ENCODE assay signal across 8 cellular contexts in the genomic region with DNA sequence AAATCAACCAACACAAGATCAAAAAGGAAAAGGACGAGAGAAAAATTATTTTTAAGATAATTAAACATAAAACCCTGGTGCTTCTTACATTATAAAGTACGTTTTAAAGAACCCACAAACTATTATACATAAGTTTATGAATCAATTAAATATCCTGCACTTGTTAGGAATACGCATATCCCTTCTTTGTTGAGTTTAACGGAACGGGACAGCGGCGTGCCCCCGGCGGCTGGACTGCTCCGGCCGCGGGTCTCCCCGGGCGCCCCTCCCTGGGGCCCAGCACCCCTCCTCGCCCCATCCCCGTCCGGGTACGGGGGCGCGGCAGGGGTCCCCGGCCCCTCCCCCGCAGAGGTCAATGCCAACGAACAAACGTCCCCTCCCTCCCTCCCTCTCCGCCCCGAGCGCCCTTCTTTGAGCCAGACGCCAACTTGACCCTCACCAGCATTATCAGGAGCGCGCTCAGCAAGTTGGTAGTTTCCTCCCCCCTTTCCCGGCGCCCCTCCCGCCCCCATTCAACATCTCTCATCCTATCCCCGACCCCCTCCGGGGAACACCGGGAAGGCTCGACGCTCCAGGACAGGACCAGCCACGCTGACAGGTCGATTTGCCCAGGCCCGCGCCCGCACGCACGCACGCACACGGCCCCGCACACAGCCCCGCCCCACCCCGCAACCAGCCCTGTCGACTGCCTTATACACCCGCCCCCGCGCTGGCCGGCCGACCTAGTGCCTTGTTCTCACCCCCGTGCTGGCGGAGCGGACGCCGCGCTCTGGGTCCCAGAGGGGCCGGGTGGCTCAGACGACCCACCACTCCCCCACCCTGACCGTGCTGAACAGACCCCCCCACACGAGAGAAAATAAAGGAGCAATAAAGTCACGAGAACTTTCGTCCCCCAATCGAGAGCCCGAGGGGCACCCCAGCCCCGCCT. TPM values are rescaled to one million over a fixed set of nuclear protein-coding genes. Genes with fewer than 3 reads are reported as not detected.
DNase-seq lines count a peak whose midpoint lies in the region; ATAC-seq, FAIRE-seq and TF ChIP-seq lines count a peak whose summit lies in the region.

No MANE protein-coding gene starts in this region.

- peaks cover 56% of the 10 kb centered on the region for H3K4me1 Mint-ChIP-seq in activated T-cell treated with anti-CD3 and anti-CD28 coated beads, Interleukin-2, amount 50 U/mL, for 24 hours (ENCODE audit: low read depth)
- peaks cover 41% of the 10 kb centered on the region for H3K4me1 Mint-ChIP-seq in activated naive CD8-positive, alpha-beta T cell treated with anti-CD3 and anti-CD28 coated beads for 36 hours

- H3K27ac Mint-ChIP-seq in activated T-cell treated with anti-CD3 and anti-CD28 coated beads, Interleukin-2, amount 50 U/mL, for 24 hours = peak overlapping the region; percentile 73
- H3K27ac Mint-ChIP-seq in activated naive CD8-positive, alpha-beta T cell treated with anti-CD3 and anti-CD28 coated beads for 36 hours = peak overlapping the region; percentile 7

- intact Hi-C loops in lower lobe of right lung (cut with DNase I) = no loop called here

- peaks cover 3% of the 10 kb centered on the region for H3K9me3 Mint-ChIP-seq in activated T-cell treated with anti-CD3 and anti-CD28 coated beads, Interleukin-2, amount 50 U/mL, for 24 hours
- peaks cover 4% of the 10 kb centered on the region for H3K9me3 Mint-ChIP-seq in activated naive CD8-positive, alpha-beta T cell treated with anti-CD3 and anti-CD28 coated beads for 36 hours

- H3K4me1 ChIP-seq in lower lobe of right lung = peaks cover 91% of the 10 kb centered on the region
- H3K4me1 ChIP-seq in upper lobe of left lung = peaks cover 67 to 97% (median 85%) of the 10 kb centered on the region in 4 donors

- WGBS in upper lobe of left lung, 2 donors = 20 to 27% methylated on average over 35 to 45 of the region's 71 CpGs

- H3K27ac ChIP-seq in lower lobe of right lung = peak overlapping the region; percentile 96
- H3K27ac ChIP-seq in upper lobe of left lung = peak overlapping the region; percentile 92 to 98 (median 95)

- TF ChIP-seq POLR2A in upper lobe of left lung (IDR thresholded peaks at IDR 0.05) = no peak

- DNase-seq in activated T-cell treated with anti-CD3 and anti-CD28 coated beads, Interleukin-2, amount 50 U/mL, for 24 hours = no peak
- no peak for DNase-seq in activated T-cell treated with anti-CD3 and anti-CD28 coated beads, Interleukin-2, amount 50 U/mL, for 1 hour
- no peak for DNase-seq in activated naive CD8-positive, alpha-beta T cell treated with anti-CD3 and anti-CD28 coated beads for 36 hours
- peak; percentile 85 for DNase-seq in lower lobe of right lung
- peak; percentile 62 to 93 for DNase-seq in upper lobe of left lung
- DNase-seq in NCI-H446 treated with DMSO at 0.1 percent for 48 hours (lab: John Stamatoyannopoulos, UW) = no peak
- no peak for DNase-seq in GM19239 (ENCODE audit: insufficient read length, low spot score)
- no peak for DNase-seq in HuH-7 (ENCODE audit: low spot score)

- ATAC-seq in lower lobe of right lung = peak in 1 of 2 donors; percentile 0
- ATAC-seq in upper lobe of left lung (ENCODE audit: low FRiP score in 2 of 2) = peak in 1 of 2 donors; percentile 1

- TF ChIP-seq CTCF in lower lobe of right lung (IDR thresholded peaks at IDR 0.05) (no peak), upper lobe of left lung (IDR thresholded peaks at IDR 0.05) (no peak)

- H3K9me3 ChIP-seq in lower lobe of right lung (no peaks in the 10 kb centered on the region), upper lobe of left lung (no peaks in the 10 kb centered on the region)

- H3K4me3 ChIP-seq in lower lobe of right lung (peak overlapping the region; percentile 57), upper lobe of left lung (peak overlapping the region in 3 of 4 donors; percentile 34 to 59 (median 55))

- no peak for FAIRE-seq in GM19239 (lab: Jason Lieb, UNC)

- H3K4me3 Mint-ChIP-seq in activated T-cell treated with anti-CD3 and anti-CD28 coated beads, Interleukin-2, amount 50 U/mL, for 24 hours = peak overlapping the region; percentile 44
- H3K4me3 Mint-ChIP-seq in activated naive CD8-positive, alpha-beta T cell treated with anti-CD3 and anti-CD28 coated beads for 36 hours = peak overlapping the region; percentile 59

- H3K27me3 Mint-ChIP-seq in activated T-cell treated with anti-CD3 and anti-CD28 coated beads, Interleukin-2, amount 50 U/mL, for 24 hours = peaks cover 42% of the 10 kb centered on the region
- peaks cover 52% of the 10 kb centered on the region for H3K27me3 Mint-ChIP-seq in activated naive CD8-positive, alpha-beta T cell treated with anti-CD3 and anti-CD28 coated beads for 36 hours

- TF ChIP-seq EP300 in upper lobe of left lung (IDR thresholded peaks at IDR 0.05) = no peak

- H3K36me3 ChIP-seq in lower lobe of right lung (peaks cover 24% of the 10 kb centered on the region), upper lobe of left lung (peaks cover 0 to 15% (median 7%) of the 10 kb centered on the region in 4 donors)

- H3K36me3 Mint-ChIP-seq in activated T-cell treated with anti-CD3 and anti-CD28 coated beads, Interleukin-2, amount 50 U/mL, for 24 hours (ENCODE audit: low read depth) = peaks cover 7% of the 10 kb centered on the region
- H3K36me3 Mint-ChIP-seq in activated naive CD8-positive, alpha-beta T cell treated with anti-CD3 and anti-CD28 coated beads for 36 hours = peaks cover 7% of the 10 kb centered on the region

- H3K27me3 ChIP-seq in lower lobe of right lung (ENCODE audit: low read depth) (no peaks in the 10 kb centered on the region), upper lobe of left lung (no peaks in the 10 kb centered on the region)

RNA-seq across cellular contexts. Expression of gene LYL1, which starts 5.1 kb away (rescaled TPM):
- 1 to 10 TPM; 2.6 to 2.9 TPM for total RNA-seq in activated naive CD8-positive, alpha-beta T cell treated with anti-CD3 and anti-CD28 coated beads for 36 hours
- total RNA-seq in lower lobe of right lung (27.2 TPM), upper lobe of left lung (10 to 100 TPM; 22.6 to 55.5 (median 31.4) TPM)

RNA-seq across cellular contexts. Expression of gene TRMT1, which starts 18.9 kb away (rescaled TPM):
- total RNA-seq in activated naive CD8-positive, alpha-beta T cell treated with anti-CD3 and anti-CD28 coated beads for 36 hours = 100 to 1,000 TPM; 114 TPM
- 29.3 TPM for total RNA-seq in lower lobe of right lung
- 10 to 100 TPM; 27.2 to 92.2 (median 33.1) TPM for total RNA-seq in upper lobe of left lung

RNA-seq across cellular contexts. Expression of gene NACC1, which starts 20.5 kb away (rescaled TPM):
- total RNA-seq in activated naive CD8-positive, alpha-beta T cell treated with anti-CD3 and anti-CD28 coated beads for 36 hours = 10 to 100 TPM; 81.2 to 83.8 TPM
- 35.2 TPM for total RNA-seq in lower lobe of right lung
- 10 to 100 TPM; 22.0 to 96.1 (median 55.7) TPM for total RNA-seq in upper lobe of left lung

RNA-seq across cellular contexts. Expression of gene STX10, which starts 52.6 kb away (rescaled TPM):
- total RNA-seq in activated naive CD8-positive, alpha-beta T cell treated with anti-CD3 and anti-CD28 coated beads for 36 hours = 10 to 100 TPM; 53.3 to 55.0 TPM
- total RNA-seq in lower lobe of right lung = 82.7 TPM
- total RNA-seq in upper lobe of left lung = 100 to 1,000 TPM in 4 of 6 donors, 10 to 100 TPM in 2; 80.0 to 348 (median 107) TPM

RNA-seq across cellular contexts. Expression of gene IER2, which starts 52.6 kb away (rescaled TPM):
- total RNA-seq in activated naive CD8-positive, alpha-beta T cell treated with anti-CD3 and anti-CD28 coated beads for 36 hours = 100 to 1,000 TPM; 128 to 132 TPM
- total RNA-seq in lower lobe of right lung (80.2 TPM), upper lobe of left lung (100 to 1,000 TPM in 4 of 6 donors, 10 to 100 TPM in 2; 94.3 to 246 (median 129) TPM)

Comparison
In these comparisons a context has a peak if more than half of its experiments do, and no peak if none do; other contexts are left out.
1. DNase-seq: peak in lower lobe of right lung (single experiment) and upper lobe of left lung (2 of 2); none in activated T-cell treated with anti-CD3 and anti-CD28 coated beads, Interleukin-2, amount 50 U/mL, for 24 hours (single experiment), activated T-cell treated with anti-CD3 and anti-CD28 coated beads, Interleukin-2, amount 50 U/mL, for 1 hour (single experiment), activated naive CD8-positive, alpha-beta T cell treated with anti-CD3 and anti-CD28 coated beads for 36 hours (single experiment), NCI-H446 treated with DMSO at 0.1 percent for 48 hours (single experiment), GM19239 (single experiment) and HuH-7 (single experiment).